Comparison of ENCODE assay signal across 8 cellular contexts in genomic region chr14:64914237-64914971, GRCh38. TPM values are rescaled to one million over a fixed set of nuclear protein-coding genes. Genes with fewer than 3 reads are reported as not detected.
A peak's percentile ranks its signal among the peaks of the same experiment; 100 is the strongest.
DNase-seq lines count a peak whose midpoint lies in the region; ATAC-seq, FAIRE-seq and TF ChIP-seq lines count a peak whose summit lies in the region.

TSS of gene CHURC1 (plus strand) at chr14:64914455. CDS start at chr14:64914496, 41 bp downstream.

- H3K4me1 Mint-ChIP-seq in T-cell: peaks cover 47 to 56% (median 53%) of the 10 kb centered on the region in 3 donors

- peak within 1 kb of the TSS; percentile 96 for H3K14ac ChIP-seq in trophoblast cell (ENCODE audit: low read length)

- peak within 1 kb of the TSS; percentile 93 for H3K4ac ChIP-seq in trophoblast cell (ENCODE audit: low read depth, low read length)

- H3K9me3 ChIP-seq in trophoblast cell (ENCODE audit: insufficient read depth, low read depth, low read length) (no peaks in the 10 kb centered on the region), transverse colon (no peaks in the 10 kb centered on the region)

- peak within 1 kb of the TSS; percentile 96 for H3K18ac ChIP-seq in trophoblast cell (ENCODE audit: low read length)

- H3K4me1 ChIP-seq in trophoblast cell (ENCODE audit: control insufficient read depth in 1 of 2, insufficient read depth in 2 of 2, low read length in 2 of 2) (peaks cover 2 to 6% of the 10 kb centered on the region in 2 experiments), transverse colon (peaks cover 7 to 42% (median 12%) of the 10 kb centered on the region in 4 donors)

- POLR2A ChIA-PET in T-cell (lab: Charles Lee): interaction anchor here (0.6 to 2.2 kb wide), 19 partner anchors 9 to 799 kb away, joined by 3 to 20 read pairs (median 5); no protein-coding TSS in a partner anchor

- peak within 1 kb of the TSS; percentile 89 for H2BK120ac ChIP-seq in trophoblast cell (ENCODE audit: insufficient read depth, low read length, poor library complexity)

- H2AK5ac ChIP-seq in trophoblast cell (ENCODE audit: low read length): peak within 1 kb of the TSS; percentile 65

- peak within 1 kb of the TSS; percentile 79 for H2BK5ac ChIP-seq in trophoblast cell (ENCODE audit: low read depth, low read length, poor library complexity)

- FAIRE-seq in GM12891 (lab: Jason Lieb, UNC): peak; percentile 97

- peak within 1 kb of the TSS; percentile 92 to 98 (median 93) for H3K4me3 Mint-ChIP-seq in T-cell

- WGBS in adipose tissue, 3 donors: 0 to 1% (median 0%) methylated on average over 45 to 49 of the region's 49 CpGs
- no CpG with 5 or more reads among the region's 49 CpGs for WGBS in trophoblast cell (ENCODE audit: extremely low coverage, insufficient coverage, insufficient read length)
- whole genome bisulfite sequencing in transverse colon (ENCODE audit: low coverage in 1 of 2), 2 donors: 0% methylated on average over 26 of the region's 49 CpGs; no CpG with 5 or more reads in 1 of the 2 donors

- peaks cover 4% of the 10 kb centered on the region for H3K79me1 ChIP-seq in trophoblast cell (ENCODE audit: low read length)

- no peaks in the 10 kb centered on the region for H3K9me3 Mint-ChIP-seq in T-cell

- DNase-seq in GM12891 (ENCODE audit: insufficient read length, low spot score) (peak; percentile 66), NCI-H1436 treated with DMSO at 0.1 percent for 48 hours (lab: John Stamatoyannopoulos, UW) (peak; percentile 95), T-cell (peak; percentile 88 to 99 (median 96)), cardiac septum (ENCODE audit: low spot score) (peak; percentile 99), trophoblast cell (peak; percentile 97 to 100), transverse colon (peak; percentile 99)

- peak within 1 kb of the TSS; percentile 95 for H4K91ac ChIP-seq in trophoblast cell (ENCODE audit: low read depth, low read length)

- ATAC-seq in HG02840 (IDR thresholded peaks at IDR 0.05; ENCODE audit: low FRiP score, unreplicated experiment) (peak; percentile 94), T-cell (replicated peaks in 1 of 4) (peak; percentile 97 to 99 (median 98))

- no peaks in the 10 kb centered on the region for H3K27me3 ChIP-seq in trophoblast cell (ENCODE audit: insufficient read depth, low read length)
- no peaks in the 10 kb centered on the region for H3K27me3 ChIP-seq in transverse colon

- H4K12ac ChIP-seq in trophoblast cell (ENCODE audit: low read depth, low read length): peak within 1 kb of the TSS; percentile 92

- peak; percentile 95 for TF ChIP-seq POLR2A in GM12891 (IDR thresholded peaks at IDR 0.05; ENCODE audit: low read depth, low read length)
- peak; percentile 88 for TF ChIP-seq POLR2A in transverse colon (IDR thresholded peaks at IDR 0.05)

- CTCF ChIA-PET in T-cell (lab: Charles Lee): interaction anchor here (0.6 to 3.3 kb wide), 9 partner anchors 9 to 433 kb away, joined by 3 to 13 read pairs (median 4); partner anchors contain the start of gene MAX (in 1 of the 2)

- intact Hi-C loops in cardiac septum (cut with DNase I) (loop anchor here (5.0 kb wide), 1 partner anchor 58 kb away; the partner anchor contains the start of gene RAB15), transverse colon (cut with DNase I; ENCODE audit: low total_unique reads) (no loop called here)

- H3K4me3 ChIP-seq in trophoblast cell (ENCODE audit: low read depth, low read length) (peak within 1 kb of the TSS; percentile 91), transverse colon (peak within 1 kb of the TSS; percentile 79 to 99 (median 94))

- peak within 1 kb of the TSS; percentile 79 for H3K4me2 ChIP-seq in trophoblast cell (ENCODE audit: low read length)

- H3K36me3 Mint-ChIP-seq in T-cell: peaks cover 14% of the 10 kb centered on the region

- no peak within 1 kb of the TSS for H3K23ac ChIP-seq in trophoblast cell (ENCODE audit: low read length)

- in situ Hi-C loops in transverse colon (cut with MboI; ENCODE audit: low pct_ligation_motif_present in 1 of 4, low pct_unique_long_range_greater_than_20kb in 1 of 4, low sequenced_read_pairs in 3 of 4): no loop called here

- H2AFZ ChIP-seq in trophoblast cell (ENCODE audit: insufficient read depth, low read length, poor library complexity): peak within 1 kb of the TSS; percentile 96

- TF ChIP-seq CTCF in transverse colon (IDR thresholded peaks at IDR 0.05): peak in 1 of 5 experiments; percentile 8

- peaks cover 0 to 3% of the 10 kb centered on the region in 2 donors for H3K27me3 Mint-ChIP-seq in T-cell

- TF ChIP-seq EP300 in transverse colon (IDR thresholded peaks at IDR 0.05; ENCODE audit: low read depth): no peak

- H4K8ac ChIP-seq in trophoblast cell (ENCODE audit: low read depth, low read length): peak within 1 kb of the TSS; percentile 97

- H3K9ac ChIP-seq in trophoblast cell (ENCODE audit: low read length): peak within 1 kb of the TSS; percentile 88

- peak within 1 kb of the TSS; percentile 89 to 90 for H3K27ac Mint-ChIP-seq in T-cell

- H3K79me2 ChIP-seq in trophoblast cell (ENCODE audit: control insufficient read depth, insufficient read depth, low read length, poor library complexity): peaks cover 6% of the 10 kb centered on the region

- peak within 1 kb of the TSS; percentile 93 for H3K27ac ChIP-seq in adipose tissue (ENCODE audit: low read depth, low read length)
- H3K27ac ChIP-seq in trophoblast cell (ENCODE audit: low read depth, low read length): peak within 1 kb of the TSS; percentile 58
- peak within 1 kb of the TSS; percentile 92 to 99 (median 97) for H3K27ac ChIP-seq in transverse colon

- no peak within 1 kb of the TSS for H2BK12ac ChIP-seq in trophoblast cell (ENCODE audit: low read length)

- H3K36me3 ChIP-seq in trophoblast cell (ENCODE audit: control insufficient read depth in 1 of 2, insufficient read depth in 2 of 2, low read length in 2 of 2) (no peaks in the 10 kb centered on the region), transverse colon (no peaks in the 10 kb centered on the region)

TF ChIP-seq in GM12891, 5 proteins besides CTCF, POLR2A, EP300 and RAD21:
- TF ChIP-seq POLR2AphosphoS5 (IDR thresholded peaks at IDR 0.05; ENCODE audit: low read depth, low read length): peak; percentile 96
- TF ChIP-seq SPI1 (IDR thresholded peaks at IDR 0.05; ENCODE audit: low read depth, low read length): peak; percentile 39; the same call in 1 of the 2 replicates
- peak; percentile 61; the same call in 1 of the 2 replicates for TF ChIP-seq POU2F2 (IDR thresholded peaks at IDR 0.05; ENCODE audit: low read depth, low read length)
- no peak for TF ChIP-seq PAX5 (IDR thresholded peaks at IDR 0.05; ENCODE audit: insufficient read depth, low read length, severe bottlenecking)
- peak; percentile 94 for TF ChIP-seq TAF1 (IDR thresholded peaks at IDR 0.05; ENCODE audit: low read depth, low read length)

RNA-seq across cellular contexts. Expression of gene CHURC1, which starts in this region (rescaled TPM):
- polyA plus RNA-seq in GM12891 (2012; ENCODE audit: low read depth, missing spikeins): 60.3 TPM
- 10 to 100 TPM; 57.6 to 99.7 (median 91.1) TPM for total RNA-seq in T-cell
- polyA plus RNA-seq in adipose tissue: 10 to 100 TPM; 20.3 to 52.4 (median 46.9) TPM
- 82.6 TPM for total RNA-seq in cardiac septum
- polyA plus RNA-seq in trophoblast cell (2013): 58.2 and 62.6 TPM in 2 replicates
- 100 to 1,000 TPM in 2 of 4 donors, 10 to 100 TPM in 2; 26.5 to 104 (median 78.6) TPM for total RNA-seq in transverse colon

Comparison
In these comparisons a context has a peak if more than half of its experiments do, and no peak if none do; other contexts are left out.
1. Peak in every context shown above with its lines: DNase-seq, ATAC-seq, H3K4me3 ChIP-seq and H3K27ac ChIP-seq.